1 cellular context compared by ENCODE assay signal in the genomic region with DNA sequence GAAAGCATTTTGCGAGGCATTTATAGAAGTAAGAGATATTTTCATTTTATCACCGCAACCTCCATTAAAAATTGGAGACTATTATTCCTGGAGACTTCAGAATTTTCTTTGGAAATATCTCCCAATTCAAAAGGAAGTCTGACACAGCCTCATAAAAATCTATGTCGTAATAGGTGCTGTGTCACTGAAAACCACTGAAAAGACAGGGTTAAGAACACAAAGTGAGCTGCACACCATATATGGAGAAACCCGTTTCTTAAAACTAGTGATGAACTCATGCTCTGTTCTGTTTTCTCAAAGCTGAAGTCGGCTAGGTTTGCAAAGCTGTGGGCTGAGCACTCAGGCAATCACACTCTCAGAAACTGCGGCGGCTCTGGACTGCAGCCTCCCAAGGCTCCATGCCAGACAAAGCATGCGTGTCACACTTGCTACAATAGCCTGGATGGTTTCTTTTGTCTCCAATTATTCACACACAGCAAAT.
TF ChIP-seq lines count a peak whose summit lies in the region.

A gene (plus strand): TSS at position 287 of the 481 bp plus-strand sequence. CDS start 126 bp downstream, at position 413.

TF ChIP-seq in GM23338, 12 proteins besides CTCF, POLR2A, EP300 and RAD21 (continued from another document):
- TF ChIP-seq, protein P1, sequence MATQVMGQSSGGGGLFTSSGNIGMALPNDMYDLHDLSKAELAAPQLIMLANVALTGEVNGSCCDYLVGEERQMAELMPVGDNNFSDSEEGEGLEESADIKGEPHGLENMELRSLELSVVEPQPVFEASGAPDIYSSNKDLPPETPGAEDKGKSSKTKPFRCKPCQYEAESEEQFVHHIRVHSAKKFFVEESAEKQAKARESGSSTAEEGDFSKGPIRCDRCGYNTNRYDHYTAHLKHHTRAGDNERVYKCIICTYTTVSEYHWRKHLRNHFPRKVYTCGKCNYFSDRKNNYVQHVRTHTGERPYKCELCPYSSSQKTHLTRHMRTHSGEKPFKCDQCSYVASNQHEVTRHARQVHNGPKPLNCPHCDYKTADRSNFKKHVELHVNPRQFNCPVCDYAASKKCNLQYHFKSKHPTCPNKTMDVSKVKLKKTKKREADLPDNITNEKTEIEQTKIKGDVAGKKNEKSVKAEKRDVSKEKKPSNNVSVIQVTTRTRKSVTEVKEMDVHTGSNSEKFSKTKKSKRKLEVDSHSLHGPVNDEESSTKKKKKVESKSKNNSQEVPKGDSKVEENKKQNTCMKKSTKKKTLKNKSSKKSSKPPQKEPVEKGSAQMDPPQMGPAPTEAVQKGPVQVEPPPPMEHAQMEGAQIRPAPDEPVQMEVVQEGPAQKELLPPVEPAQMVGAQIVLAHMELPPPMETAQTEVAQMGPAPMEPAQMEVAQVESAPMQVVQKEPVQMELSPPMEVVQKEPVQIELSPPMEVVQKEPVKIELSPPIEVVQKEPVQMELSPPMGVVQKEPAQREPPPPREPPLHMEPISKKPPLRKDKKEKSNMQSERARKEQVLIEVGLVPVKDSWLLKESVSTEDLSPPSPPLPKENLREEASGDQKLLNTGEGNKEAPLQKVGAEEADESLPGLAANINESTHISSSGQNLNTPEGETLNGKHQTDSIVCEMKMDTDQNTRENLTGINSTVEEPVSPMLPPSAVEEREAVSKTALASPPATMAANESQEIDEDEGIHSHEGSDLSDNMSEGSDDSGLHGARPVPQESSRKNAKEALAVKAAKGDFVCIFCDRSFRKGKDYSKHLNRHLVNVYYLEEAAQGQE (IDR thresholded peaks at IDR 0.05; ENCODE audit: unreplicated experiment), result no peak
- TF ChIP-seq, protein P2, sequence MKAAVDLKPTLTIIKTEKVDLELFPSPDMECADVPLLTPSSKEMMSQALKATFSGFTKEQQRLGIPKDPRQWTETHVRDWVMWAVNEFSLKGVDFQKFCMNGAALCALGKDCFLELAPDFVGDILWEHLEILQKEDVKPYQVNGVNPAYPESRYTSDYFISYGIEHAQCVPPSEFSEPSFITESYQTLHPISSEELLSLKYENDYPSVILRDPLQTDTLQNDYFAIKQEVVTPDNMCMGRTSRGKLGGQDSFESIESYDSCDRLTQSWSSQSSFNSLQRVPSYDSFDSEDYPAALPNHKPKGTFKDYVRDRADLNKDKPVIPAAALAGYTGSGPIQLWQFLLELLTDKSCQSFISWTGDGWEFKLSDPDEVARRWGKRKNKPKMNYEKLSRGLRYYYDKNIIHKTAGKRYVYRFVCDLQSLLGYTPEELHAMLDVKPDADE (IDR thresholded peaks at IDR 0.05), result no peak
- no peak for TF ChIP-seq NANOG (IDR thresholded peaks at IDR 0.05; ENCODE audit: borderline replicate concordance)
- TF ChIP-seq STAT1 (IDR thresholded peaks at IDR 0.05; ENCODE audit: unreplicated experiment), result no peak
- no peak for TF ChIP-seq EZH2 (IDR thresholded peaks at IDR 0.05; ENCODE audit: low read depth, unreplicated experiment)
- TF ChIP-seq POLR2AphosphoS5 (IDR thresholded peaks at IDR 0.05; ENCODE audit: low read depth), result no peak
- no peak for TF ChIP-seq EZH2phosphoT487 (IDR thresholded peaks at IDR 0.05; ENCODE audit: unreplicated experiment)
- no peak for TF ChIP-seq CREB1 (CRISPR knock-in tag; IDR thresholded peaks at IDR 0.05; ENCODE audit: low read depth)
- no peak for TF ChIP-seq JUNB (IDR thresholded peaks at IDR 0.05; ENCODE audit: unreplicated experiment)
- no peak for TF ChIP-seq ZNF114 (CRISPR knock-in tag; IDR thresholded peaks at IDR 0.05)
